ENCODE assay signal across 11 cellular contexts in the genomic region with DNA sequence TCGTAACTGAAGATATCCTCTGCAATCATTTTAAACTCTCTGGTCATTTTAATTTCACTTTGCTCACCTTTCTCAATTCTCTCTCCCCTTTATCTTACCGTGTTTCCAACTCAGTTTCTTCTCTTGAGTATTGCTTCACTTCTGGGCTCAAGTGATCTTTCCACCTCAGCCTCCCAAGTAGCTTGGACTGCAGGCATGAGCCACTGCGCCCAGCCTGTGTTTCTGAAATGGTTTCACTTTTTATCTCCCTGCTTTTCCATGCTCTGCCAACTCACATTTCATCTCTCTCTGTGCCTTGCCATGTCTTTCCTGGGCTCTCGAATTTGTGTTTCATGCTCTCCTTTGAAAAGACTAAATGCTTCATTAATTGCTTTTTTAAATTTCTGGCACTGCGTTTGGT. TPM values are rescaled to one million over a fixed set of nuclear protein-coding genes. Genes with fewer than 3 reads are reported as not detected.
DNase-seq lines count a peak whose midpoint lies in the region; ATAC-seq and TF ChIP-seq lines count a peak whose summit lies in the region.
"Had no signal": no experiment of that assay in that cellular context is flagged by ENCODE, and none has a peak within 500 bp of the region (broad histone marks: within the 10 kb centered on the region; RNA-seq: fewer than 3 reads in every experiment).

No MANE protein-coding gene starts in this region.

- H3K9me3 Mint-ChIP-seq in MCF 10A (ENCODE audit: unreplicated experiment), result peaks cover 4% of the 10 kb centered on the region

- H3K27me3 ChIP-seq in left ventricle myocardium inferior (ENCODE audit: low read depth), result no peaks in the 10 kb centered on the region
- H3K27me3 ChIP-seq in transverse colon, result no peaks in the 10 kb centered on the region
- H3K27me3 ChIP-seq: adrenal gland, ovary had no signal

- CTCF ChIA-PET in MCF 10A (lab: Yijun Ruan, JAX), result no interaction called here

- TF ChIP-seq POLR2A in transverse colon (IDR thresholded peaks at IDR 0.05), result no peak

- peaks cover 34% of the 10 kb centered on the region for H3K27me3 Mint-ChIP-seq in T-helper 17 cell
- peaks cover 25% of the 10 kb centered on the region for H3K27me3 Mint-ChIP-seq in MCF 10A (ENCODE audit: insufficient read depth, unreplicated experiment)

- peak overlapping the region; percentile 81 for H3K4me3 Mint-ChIP-seq in T-helper 17 cell
- no peak overlapping the region for H3K4me3 Mint-ChIP-seq in MCF 10A (ENCODE audit: unreplicated experiment)

- BruUV-seq in MCF 10A (replicated peaks; lab: Mats Ljungman, UMichigan), result no TSS peak

- H3K4me3 ChIP-seq in left ventricle myocardium inferior (peak overlapping the region; percentile 26), transverse colon (peak overlapping the region in 1 of 4 donors; percentile 20)
- H3K4me3 ChIP-seq: adrenal gland, ovary had no signal

- peak overlapping the region; percentile 82 for H3K27ac Mint-ChIP-seq in T-helper 17 cell
- no peak overlapping the region for H3K27ac Mint-ChIP-seq in MCF 10A (ENCODE audit: low read depth, unreplicated experiment)

- in situ Hi-C loops in transverse colon (cut with MboI; ENCODE audit: low pct_ligation_motif_present in 1 of 4, low pct_unique_long_range_greater_than_20kb in 1 of 4, low sequenced_read_pairs in 3 of 4), result no loop called here

- intact Hi-C loops in left ventricle myocardium inferior (cut with micrococcal nuclease), result no loop called here
- intact Hi-C loops in Right ventricle myocardium inferior (cut with DNase I), result no loop called here
- intact Hi-C loops in transverse colon (cut with DNase I; ENCODE audit: low total_unique reads), result no loop called here
- intact Hi-C loops in MCF 10A (cut with micrococcal nuclease), result no loop called here

- H3K4me1 Mint-ChIP-seq in T-helper 17 cell (peaks cover 26% of the 10 kb centered on the region), MCF 10A (ENCODE audit: insufficient read depth, unreplicated experiment) (peaks cover 6% of the 10 kb centered on the region)

- H3K9me3 ChIP-seq in left ventricle myocardium inferior (replicated peaks) (no peaks in the 10 kb centered on the region), T-helper 17 cell (ENCODE audit: control insufficient read depth, low read length, poor library complexity, severe bottlenecking) (no peaks in the 10 kb centered on the region), transverse colon (no peaks in the 10 kb centered on the region)
- H3K9me3 ChIP-seq: adrenal gland, ovary had no signal

- H3K27ac ChIP-seq in left ventricle myocardium inferior (replicated peaks) (no peak overlapping the region), transverse colon (peak overlapping the region in 3 of 4 donors; percentile 8 to 18 (median 18))
- H3K27ac ChIP-seq: adrenal gland, ovary had no signal

- H3K4me1 ChIP-seq in left ventricle myocardium inferior, result peaks cover 15% of the 10 kb centered on the region
- peaks cover 5 to 55% (median 18%) of the 10 kb centered on the region in 4 donors for H3K4me1 ChIP-seq in transverse colon

- POLR2A ChIA-PET in MCF 10A (lab: Yijun Ruan, JAX), result interaction anchor here (0.8 kb wide), 1 partner anchor 125 kb away, joined by 4 read pairs; no protein-coding TSS in a partner anchor

- TF ChIP-seq CTCF in left ventricle myocardium inferior (IDR thresholded peaks at IDR 0.05; ENCODE audit: borderline replicate concordance), result no peak
- TF ChIP-seq CTCF in transverse colon (IDR thresholded peaks at IDR 0.05), result no peak
- TF ChIP-seq CTCF in MCF 10A (IDR thresholded peaks at IDR 0.05; ENCODE audit: unreplicated experiment), result no peak

- no peaks in the 10 kb centered on the region for H3K36me3 ChIP-seq in left ventricle myocardium inferior
- H3K36me3 ChIP-seq in transverse colon, result no peaks in the 10 kb centered on the region
- H3K36me3 ChIP-seq: adrenal gland, ovary had no signal

- ATAC-seq in Right ventricle myocardium inferior (no peak), T-helper 17 cell (no peak), HG03280 (IDR thresholded peaks at IDR 0.05; ENCODE audit: unreplicated experiment) (no peak), GM19035 (IDR thresholded peaks at IDR 0.05; ENCODE audit: unreplicated experiment) (no peak)

- no peak for TF ChIP-seq EP300 in transverse colon (IDR thresholded peaks at IDR 0.05; ENCODE audit: low read depth)

- H3K36me3 Mint-ChIP-seq in T-helper 17 cell (ENCODE audit: low read depth) (peaks cover 3% of the 10 kb centered on the region), MCF 10A (ENCODE audit: insufficient read depth, unreplicated experiment) (no peaks in the 10 kb centered on the region)

- WGBS in transverse colon (ENCODE audit: low coverage in 1 of 2), 2 donors, result 53 to 65% methylated on average over 5 of the region's 5 CpGs

- DNase-seq in left ventricle myocardium inferior, result no peak
- DNase-seq in Right ventricle myocardium inferior (ENCODE audit: missing footprints), result no peak
- DNase-seq in T-helper 17 cell, result no peak
- peak; percentile 8 for DNase-seq in medulla oblongata (ENCODE audit: extremely low spot score)
- no peak for DNase-seq in transverse colon
- DNase-seq in MCF 10A (ENCODE audit: unreplicated experiment), result no peak
- DNase-seq: adrenal gland, NCI-H146, ovary had no signal

RNA-seq across cellular contexts. Expression of gene TMEM131, which starts 30.5 kb away (rescaled TPM):
- 28.9 TPM for total RNA-seq in left ventricle myocardium inferior
- 26.0 TPM for total RNA-seq in Right ventricle myocardium inferior
- total RNA-seq in T-helper 17 cell, result 10 to 100 TPM; 41.0 to 43.2 TPM
- 10 to 100 TPM; 78.4 to 86.4 (median 80.5) TPM for total RNA-seq in transverse colon
- 42.2 and 42.8 TPM in 2 replicates for total RNA-seq in MCF 10A (2022)
